Comparison of ENCODE assay signal across 1 cellular context in genomic region chr1:25747046-25747705, GRCh38.
TF ChIP-seq lines count a peak whose summit lies in the region.

No MANE protein-coding gene starts in this region.

TF ChIP-seq in HEK293, 187 proteins besides CTCF, POLR2A, EP300 and RAD21 (continued from another document):
- no peak for TF ChIP-seq EGR2 (tag by site-specific recombination; IDR thresholded peaks at IDR 0.05; ENCODE audit: low read depth)
- no peak for TF ChIP-seq SP3 (tag by site-specific recombination; IDR thresholded peaks at IDR 0.05)
- peak; percentile 65 for TF ChIP-seq GLIS1 (tag by site-specific recombination; IDR thresholded peaks at IDR 0.05)
- no peak for TF ChIP-seq ZNF585B (tag by site-specific recombination; IDR thresholded peaks at IDR 0.05)
- TF ChIP-seq ZFP3 (tag by site-specific recombination; IDR thresholded peaks at IDR 0.05; ENCODE audit: low read depth): no peak
- TF ChIP-seq KLF1 (tag by site-specific recombination; IDR thresholded peaks at IDR 0.05): peak; percentile 93
- TF ChIP-seq ZBTB1 (tag by site-specific recombination; IDR thresholded peaks at IDR 0.05): no peak
- TF ChIP-seq ZNF785 (tag by site-specific recombination; IDR thresholded peaks at IDR 0.05): no peak
- no peak for TF ChIP-seq YY2 (tag by site-specific recombination; IDR thresholded peaks at IDR 0.05)
- TF ChIP-seq ZBTB26 (tag by site-specific recombination; optimal IDR thresholded peaks at IDR 0.05): no peak
- TF ChIP-seq ZNF214 (tag by site-specific recombination; IDR thresholded peaks at IDR 0.05; ENCODE audit: borderline replicate concordance): no peak
- TF ChIP-seq ZNF2 (tag by site-specific recombination; IDR thresholded peaks at IDR 0.05): no peak
